Comparison of ENCODE assay signal across 33 cellular contexts in the genomic region with DNA sequence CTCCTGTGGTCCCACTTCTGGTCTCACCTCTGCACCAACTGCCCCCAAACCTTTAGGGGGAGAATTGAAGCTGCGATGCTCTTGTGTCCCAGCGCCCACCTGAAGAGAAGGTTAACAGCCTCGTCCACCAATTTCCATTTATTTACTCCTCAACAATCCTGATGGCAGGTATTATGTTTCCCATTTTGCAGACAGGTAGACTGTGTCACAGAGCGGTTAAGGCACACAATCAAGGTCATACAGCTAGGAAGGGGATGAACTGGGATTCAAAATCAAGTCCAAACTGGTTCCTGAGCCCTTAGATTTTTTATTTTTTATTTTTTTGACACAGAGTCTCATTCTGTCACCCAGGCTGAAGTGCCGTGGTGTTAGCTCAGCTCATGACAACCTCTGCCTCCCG. TPM values are rescaled to one million over a fixed set of nuclear protein-coding genes. Genes with fewer than 3 reads are reported as not detected.
DNase-seq lines count a peak whose midpoint lies in the region; ATAC-seq, FAIRE-seq and TF ChIP-seq lines count a peak whose summit lies in the region.
"Had no signal": no experiment of that assay in that cellular context is flagged by ENCODE, and none has a peak within 500 bp of the region (broad histone marks: within the 10 kb centered on the region; RNA-seq: fewer than 3 reads in every experiment).

No MANE protein-coding gene starts in this region.

- TF ChIP-seq POLR2A in HepG2 (IDR thresholded peaks at IDR 0.05; ENCODE audit: insufficient read depth in 1 of 2, low read depth in 2 of 2, low read length in 2 of 2) (no peak), right lobe of liver (IDR thresholded peaks at IDR 0.05) (no peak)

- H3K27ac Mint-ChIP-seq in astrocyte (ENCODE audit: unreplicated experiment) = peak overlapping the region; percentile 41
- H3K27ac Mint-ChIP-seq in neural progenitor cell = peak overlapping the region; percentile 53
- no peak overlapping the region for H3K27ac Mint-ChIP-seq in activated CD8-positive, alpha-beta T cell treated with anti-CD3 and anti-CD28 coated beads for 36 hours
- H3K27ac Mint-ChIP-seq: CD4-positive, alpha-beta memory T cell; CD4-positive, CD25-positive, alpha-beta regulatory T cell had no signal

- H3K4me1 ChIP-seq in HepG2 (ENCODE audit: insufficient read depth, low read length) = no peaks in the 10 kb centered on the region
- H3K4me1 ChIP-seq in right lobe of liver = no peaks in the 10 kb centered on the region
- H3K4me1 ChIP-seq in astrocyte (ENCODE audit: insufficient read depth, low read length) = no peaks in the 10 kb centered on the region
- H3K4me1 ChIP-seq in neural progenitor cell = no peaks in the 10 kb centered on the region
- H3K4me1 ChIP-seq: BE2C had no signal

- H3K27ac ChIP-seq in HepG2 (ENCODE audit: extremely low read length, insufficient read depth, low read length) (no peak overlapping the region), right lobe of liver (no peak overlapping the region), astrocyte (ENCODE audit: low read depth, low read length) (no peak overlapping the region), neural progenitor cell (no peak overlapping the region)
- H3K27ac ChIP-seq: BLaER1 had no signal

- H3K4me1 Mint-ChIP-seq in astrocyte (ENCODE audit: low read depth, unreplicated experiment) = no peaks in the 10 kb centered on the region
- H3K4me1 Mint-ChIP-seq in neural progenitor cell = no peaks in the 10 kb centered on the region
- peaks cover 9% of the 10 kb centered on the region for H3K4me1 Mint-ChIP-seq in activated CD8-positive, alpha-beta T cell treated with anti-CD3 and anti-CD28 coated beads for 36 hours (ENCODE audit: low read depth)

- H3F3A ChIP-seq in neural progenitor cell (ENCODE audit: low read depth) = peaks cover 5% of the 10 kb centered on the region

- no peak overlapping the region for H3K9ac ChIP-seq in HepG2 (ENCODE audit: insufficient read depth, low read depth, low read length)
- no peak overlapping the region for H3K9ac ChIP-seq in astrocyte (ENCODE audit: low read length)
- H3K9ac ChIP-seq in neural progenitor cell = no peak overlapping the region
- H3K9ac ChIP-seq: BLaER1 had no signal

- TF ChIP-seq RAD21 in HepG2 (CRISPR knock-in tag; IDR thresholded peaks at IDR 0.05) = no peak

- H3K4me2 ChIP-seq in HepG2 (ENCODE audit: low read depth, low read length) = no peak overlapping the region
- H3K4me2 ChIP-seq in astrocyte (ENCODE audit: low read length) = no peak overlapping the region
- no peak overlapping the region for H3K4me2 ChIP-seq in neural progenitor cell
- H3K4me2 ChIP-seq: BLaER1 had no signal

- H4K20me1 ChIP-seq in HepG2 (ENCODE audit: insufficient read depth, low read length) (no peaks in the 10 kb centered on the region), astrocyte (ENCODE audit: insufficient read depth, low read length) (no peaks in the 10 kb centered on the region), neural progenitor cell (ENCODE audit: low read depth) (no peaks in the 10 kb centered on the region)
- H4K20me1 ChIP-seq: BLaER1 had no signal

- H3K27me3 ChIP-seq in HepG2 (ENCODE audit: control insufficient read depth in 1 of 2, insufficient read depth in 2 of 2, low read length in 2 of 2) (no peaks in the 10 kb centered on the region), right lobe of liver (no peaks in the 10 kb centered on the region), astrocyte (ENCODE audit: insufficient read depth, low read length) (peaks cover 2% of the 10 kb centered on the region), neural progenitor cell (peaks cover under 1% of the 10 kb centered on the region)
- H3K27me3 ChIP-seq: BE2C, BLaER1 had no signal

- H3K4me3 Mint-ChIP-seq in astrocyte (ENCODE audit: unreplicated experiment) (no peak overlapping the region), neural progenitor cell (no peak overlapping the region)
- no peak overlapping the region for H3K4me3 Mint-ChIP-seq in activated CD8-positive, alpha-beta T cell treated with anti-CD3 and anti-CD28 coated beads for 36 hours
- H3K4me3 Mint-ChIP-seq: CD14-positive monocyte; CD8-positive, alpha-beta memory T cell had no signal

- H3K36me3 Mint-ChIP-seq in astrocyte (ENCODE audit: low read depth, unreplicated experiment) (peaks cover 22% of the 10 kb centered on the region), neural progenitor cell (peaks cover 16% of the 10 kb centered on the region)
- peaks cover 30% of the 10 kb centered on the region for H3K36me3 Mint-ChIP-seq in activated CD8-positive, alpha-beta T cell treated with anti-CD3 and anti-CD28 coated beads for 36 hours (ENCODE audit: low read depth)

- H3K79me2 ChIP-seq in HepG2 (ENCODE audit: insufficient read depth, low read length) (no peaks in the 10 kb centered on the region), astrocyte (ENCODE audit: insufficient read depth, low read length) (no peaks in the 10 kb centered on the region), neural progenitor cell (ENCODE audit: low read depth) (no peaks in the 10 kb centered on the region)

- no peaks in the 10 kb centered on the region for H3K27me3 Mint-ChIP-seq in astrocyte (ENCODE audit: low read depth, unreplicated experiment)
- peaks cover 24% of the 10 kb centered on the region for H3K27me3 Mint-ChIP-seq in neural progenitor cell (ENCODE audit: insufficient read depth, low read depth)
- no peaks in the 10 kb centered on the region for H3K27me3 Mint-ChIP-seq in activated CD8-positive, alpha-beta T cell treated with anti-CD3 and anti-CD28 coated beads for 36 hours
- H3K27me3 Mint-ChIP-seq: CD4-positive, alpha-beta memory T cell; CD4-positive, CD25-positive, alpha-beta regulatory T cell had no signal

- H3K36me3 ChIP-seq in HepG2 (replicated peaks in 1 of 2; ENCODE audit: control insufficient read depth in 1 of 2, insufficient read depth in 2 of 2, low read length in 2 of 2) = no peaks in the 10 kb centered on the region
- H3K36me3 ChIP-seq in right lobe of liver = peaks cover 0 to 5% (median 0%) of the 10 kb centered on the region in 4 donors
- H3K36me3 ChIP-seq in astrocyte (ENCODE audit: insufficient read depth, low read length) = no peaks in the 10 kb centered on the region
- H3K36me3 ChIP-seq in neural progenitor cell = no peaks in the 10 kb centered on the region

- POLR2A ChIA-PET in HepG2 (lab: Yijun Ruan, JAX) = no interaction called here
- POLR2A ChIA-PET in activated CD8-positive, alpha-beta T cell treated with anti-CD3 and anti-CD28 coated beads for 36 hours (lab: Charles Lee) = interaction anchor here (1.3 to 1.4 kb wide), 2 partner anchors 10 to 261 kb away, joined by 3 to 7 read pairs; no protein-coding TSS in a partner anchor

- no peak overlapping the region for H3K4me3 ChIP-seq in HepG2 (replicated peaks in 1 of 3; ENCODE audit: insufficient read depth in 1 of 3, low read depth in 2 of 3, low read length in 3 of 3)
- H3K4me3 ChIP-seq in right lobe of liver = no peak overlapping the region
- H3K4me3 ChIP-seq in astrocyte (ENCODE audit: insufficient read depth, low read depth, low read length) = no peak overlapping the region
- H3K4me3 ChIP-seq in neural progenitor cell = no peak overlapping the region
- H3K4me3 ChIP-seq: BLaER1, GM12878 had no signal

- TF ChIP-seq CTCF in HepG2 (CRISPR knock-in tag; IDR thresholded peaks at IDR 0.05) (no peak), right lobe of liver (IDR thresholded peaks at IDR 0.05) (no peak), astrocyte (IDR thresholded peaks at IDR 0.05; ENCODE audit: insufficient read depth, low read depth, low read length) (no peak), neural progenitor cell (IDR thresholded peaks at IDR 0.05) (no peak)
- TF ChIP-seq CTCF in activated CD8-positive, alpha-beta T cell treated with anti-CD3 and anti-CD28 coated beads for 36 hours (IDR thresholded peaks at IDR 0.05) = no peak

- DNase-seq in HepG2 (ENCODE audit: low spot score) (no peak), right lobe of liver (no peak), astrocyte (ENCODE audit: low read depth) (no peak), neural progenitor cell (ENCODE audit: low spot score) (no peak), globus pallidus (ENCODE audit: low spot score) (no peak)
- no peak for DNase-seq in activated CD8-positive, alpha-beta T cell treated with anti-CD3 and anti-CD28 coated beads for 36 hours
- DNase-seq: 8988T; ACHN; BE2C; C1 segment of cervical spinal cord; CD4-positive, alpha-beta memory T cell; CD4-positive, CD25-positive, alpha-beta regulatory T cell; COR-L47; DMS 273 treated with DMSO at 0.1 percent for 48 hours; DMS153; DMS53; DMS79; DND-41; EL; GDM1 had no signal

- intact Hi-C loops in HepG2 (cut with micrococcal nuclease; ENCODE audit: unreplicated experiment) = no loop called here
- intact Hi-C loops in right lobe of liver (cut with DNase I) = no loop called here
- intact Hi-C loops in activated CD8-positive, alpha-beta T cell treated with anti-CD3 and anti-CD28 coated beads for 36 hours (cut with micrococcal nuclease) = no loop called here

- 88% methylated on average over 6 of the region's 6 CpGs for WGBS in HepG2 (ENCODE audit: low lambda C conversion rate)
- WGBS in right lobe of liver (ENCODE audit: insufficient coverage, low coverage, low lambda C conversion rate, missing lambda C conversion rate) = 87% methylated on average over 4 of the region's 6 CpGs

- CTCF ChIA-PET in HepG2 (lab: Yijun Ruan, JAX; ENCODE audit: low intra/inter-chr PET ratio, low total read pairs) = no interaction called here
- CTCF ChIA-PET in activated CD8-positive, alpha-beta T cell treated with anti-CD3 and anti-CD28 coated beads for 36 hours (lab: Charles Lee) = interaction anchor here (1.3 kb wide), 1 partner anchor 90 kb away, joined by 3 read pairs; no protein-coding TSS in a partner anchor

- TF ChIP-seq EP300 in HepG2 (IDR thresholded peaks at IDR 0.05; ENCODE audit: low read depth in 2 of 2, low read length in 2 of 2) (no peak), HepG2 (CRISPR knock-in tag; IDR thresholded peaks at IDR 0.05; ENCODE audit: borderline replicate concordance) (no peak)

- H3K9me3 ChIP-seq in HepG2 (ENCODE audit: low read length) (no peaks in the 10 kb centered on the region), right lobe of liver (no peaks in the 10 kb centered on the region), astrocyte (ENCODE audit: insufficient read depth, low read depth, low read length) (no peaks in the 10 kb centered on the region), neural progenitor cell (ENCODE audit: low read depth) (no peaks in the 10 kb centered on the region)
- H3K9me3 ChIP-seq: BE2C had no signal

- H2AFZ ChIP-seq in HepG2 (ENCODE audit: low read length) (no peak overlapping the region), astrocyte (ENCODE audit: low read depth, low read length) (no peak overlapping the region), neural progenitor cell (replicated peaks) (no peak overlapping the region)

- no TSS peak for BruUV-seq in HepG2 (replicated peaks; lab: Mats Ljungman, UMichigan)

- FAIRE-seq in HepG2 (lab: Jason Lieb, UNC) (no peak), astrocyte (lab: Jason Lieb, UNC) (no peak)
- FAIRE-seq: A204.1, GM12878, GM12892, GM18507, GM19239 had no signal

- H3K9me3 Mint-ChIP-seq in astrocyte (ENCODE audit: unreplicated experiment) = peaks cover 5% of the 10 kb centered on the region
- H3K9me3 Mint-ChIP-seq in neural progenitor cell = peaks cover 6% of the 10 kb centered on the region
- H3K9me3 Mint-ChIP-seq in activated CD8-positive, alpha-beta T cell treated with anti-CD3 and anti-CD28 coated beads for 36 hours = peaks cover 7% of the 10 kb centered on the region
- H3K9me3 Mint-ChIP-seq: CD8-positive, alpha-beta memory T cell had no signal

- ATAC-seq in HepG2 (no peak), right lobe of liver (no peak), GM18870 (IDR thresholded peaks at IDR 0.05; ENCODE audit: unreplicated experiment) (no peak)
- no peak for ATAC-seq in activated CD8-positive, alpha-beta T cell treated with anti-CD3 and anti-CD28 coated beads for 36 hours
- ATAC-seq: GM12878 had no signal

- in situ Hi-C loops in HepG2 (cut with HindIII; ENCODE audit: extremely low pct_ligation_motif_present, low pct_unique_long_range_greater_than_20kb) = no loop called here

RNA-seq across cellular contexts. Expression of gene DNASE2, which starts 6.2 kb away (rescaled TPM):
- total RNA-seq in HepG2 (2016; rRNA removed; fragmentation: Illumina TruSeq; extraction: Trizol) = 3.4 and 7.5 TPM in 2 replicates
- total RNA-seq in HepG2 (2016; cell fraction: cytosol; rRNA removed; fragmentation: Illumina TruSeq; extraction: Trizol; ENCODE audit: low read depth) = 1.7 TPM in 2 replicates
- 3.7 and 7.7 TPM in 2 replicates for total RNA-seq in HepG2 (2016; cell fraction: insoluble cytoplasmic fraction; rRNA removed; fragmentation: Illumina TruSeq; extraction: Trizol)
- 2.8 and 3.4 TPM in 2 replicates for total RNA-seq in HepG2 (2016; cell fraction: membrane; rRNA removed; fragmentation: Illumina TruSeq; extraction: Trizol)
- total RNA-seq in HepG2 (2016; cell fraction: nucleus; rRNA removed; fragmentation: Illumina TruSeq; extraction: Trizol) = 5.1 and 7.3 TPM in 2 replicates
- 16.2 and 19.0 TPM in 2 replicates for polyA plus RNA-seq in HepG2 (2011; rRNA removed)
- polyA plus RNA-seq in HepG2 (2011; cell fraction: cytosol; rRNA removed) = 15.9 and 21.4 TPM in 2 replicates
- polyA plus RNA-seq in HepG2 (2011; cell fraction: nucleus; rRNA removed) = 3.6 and 3.7 TPM in 2 replicates
- polyA plus RNA-seq in HepG2 (2012) = 4.7 and 9.6 TPM in 2 replicates
- polyA plus RNA-seq in HepG2 (2016; cell fraction: cytosol; fragmentation: Illumina TruSeq; extraction: Trizol; ENCODE audit: low read depth) = 1.6 and 2.0 TPM in 2 replicates
- 3.1 and 4.3 TPM in 2 replicates for polyA plus RNA-seq in HepG2 (2016; cell fraction: insoluble cytoplasmic fraction; fragmentation: Illumina TruSeq; extraction: Trizol; ENCODE audit: low read depth)
- 2.1 and 2.2 TPM in 2 replicates for polyA plus RNA-seq in HepG2 (2016; cell fraction: membrane; fragmentation: Illumina TruSeq; extraction: Trizol; ENCODE audit: low read depth)
- 13.1 and 14.9 TPM in 2 replicates for polyA plus RNA-seq in HepG2 (2016; cell fraction: nucleus; fragmentation: Illumina TruSeq; extraction: Trizol; ENCODE audit: insufficient read depth, low read depth)
- polyA minus RNA-seq in HepG2 (2011; rRNA and poly(A)+ RNA removed; ENCODE audit: low replicate concordance) = 20.7 and 57.6 TPM in 2 replicates
- 6.6 and 11.3 TPM in 2 replicates for polyA minus RNA-seq in HepG2 (2011; cell fraction: cytosol; rRNA and poly(A)+ RNA removed)
- polyA minus RNA-seq in HepG2 (2011; cell fraction: nucleus; rRNA and poly(A)+ RNA removed) = 1.8 and 3.6 TPM in 2 replicates
- total RNA-seq in right lobe of liver = 10 to 100 TPM; 18.2 to 36.3 (median 26.8) TPM
- 33.1 and 37.8 TPM in 2 replicates for total RNA-seq in astrocyte
- total RNA-seq in neural progenitor cell (ENCODE audit: low replicate concordance) = 8.7 and 16.5 TPM in 2 replicates
- total RNA-seq in activated CD8-positive, alpha-beta T cell treated with anti-CD3 and anti-CD28 coated beads for 36 hours = 10 to 100 TPM; 22.3 to 26.1 TPM

RNA-seq across cellular contexts. Expression of gene KLF1, which starts 11.9 kb away (rescaled TPM):
- total RNA-seq in HepG2 (2016; rRNA removed; fragmentation: Illumina TruSeq; extraction: Trizol) (not detected in 2 replicates), right lobe of liver (1 to 10 TPM in 1 of 6 experiments, under 1 TPM in 2, not detected in 3; 0.32 to 1.7 (median 0.44) TPM), astrocyte (0.17 TPM in 1 of 2 replicates, not detected in the other), neural progenitor cell (ENCODE audit: low replicate concordance) (0.43 and 0.64 TPM in 2 replicates)
- not detected in 2 replicates for total RNA-seq in HepG2 (2016; cell fraction: cytosol; rRNA removed; fragmentation: Illumina TruSeq; extraction: Trizol; ENCODE audit: low read depth)
- 0.06 TPM in 1 of 2 replicates, not detected in the other for total RNA-seq in HepG2 (2016; cell fraction: insoluble cytoplasmic fraction; rRNA removed; fragmentation: Illumina TruSeq; extraction: Trizol)
- 0.10 TPM in 1 of 2 replicates, not detected in the other for total RNA-seq in HepG2 (2016; cell fraction: membrane; rRNA removed; fragmentation: Illumina TruSeq; extraction: Trizol)
- total RNA-seq in HepG2 (2016; cell fraction: nucleus; rRNA removed; fragmentation: Illumina TruSeq; extraction: Trizol) = not detected in 2 replicates
- polyA plus RNA-seq in HepG2 (2011; rRNA removed) = not detected in 2 replicates
- polyA plus RNA-seq in HepG2 (2011; cell fraction: cytosol; rRNA removed) = 0.05 TPM in 1 of 2 replicates, not detected in the other
- not detected in 2 replicates for polyA plus RNA-seq in HepG2 (2011; cell fraction: nucleus; rRNA removed)
- not detected in 2 replicates for polyA plus RNA-seq in HepG2 (2012)
- not detected in 2 replicates for polyA plus RNA-seq in HepG2 (2016; cell fraction: cytosol; fragmentation: Illumina TruSeq; extraction: Trizol; ENCODE audit: low read depth)
- polyA plus RNA-seq in HepG2 (2016; cell fraction: insoluble cytoplasmic fraction; fragmentation: Illumina TruSeq; extraction: Trizol; ENCODE audit: low read depth) = not detected in 2 replicates
- polyA plus RNA-seq in HepG2 (2016; cell fraction: membrane; fragmentation: Illumina TruSeq; extraction: Trizol; ENCODE audit: low read depth) = not detected in 2 replicates
- not detected in 2 replicates for polyA plus RNA-seq in HepG2 (2016; cell fraction: nucleus; fragmentation: Illumina TruSeq; extraction: Trizol; ENCODE audit: insufficient read depth, low read depth)
- 0.12 TPM in 1 of 2 replicates, not detected in the other for polyA minus RNA-seq in HepG2 (2011; rRNA and poly(A)+ RNA removed; ENCODE audit: low replicate concordance)
- polyA minus RNA-seq in HepG2 (2011; cell fraction: cytosol; rRNA and poly(A)+ RNA removed) = not detected in 2 replicates
- polyA minus RNA-seq in HepG2 (2011; cell fraction: nucleus; rRNA and poly(A)+ RNA removed) = not detected in 2 replicates
- total RNA-seq in activated CD8-positive, alpha-beta T cell treated with anti-CD3 and anti-CD28 coated beads for 36 hours = under 1 TPM; 0.32 to 0.38 TPM
- total RNA-seq: CD4-positive, alpha-beta memory T cell; CD4-positive, CD25-positive, alpha-beta regulatory T cell; Daoy; G401 had no signal
- polyA plus RNA-seq: AG04450; CD4-positive, alpha-beta memory T cell; CD8-positive, alpha-beta memory T cell had no signal

RNA-seq across cellular contexts. Expression of gene GCDH, which starts 15.9 kb away (rescaled TPM):
- total RNA-seq in HepG2 (2016; rRNA removed; fragmentation: Illumina TruSeq; extraction: Trizol) (35.0 and 38.0 TPM in 2 replicates), right lobe of liver (100 to 1,000 TPM in 1 of 6 experiments, 10 to 100 TPM in 5; 42.2 to 119 (median 59.5) TPM), astrocyte (15.5 and 17.5 TPM in 2 replicates), neural progenitor cell (ENCODE audit: low replicate concordance) (39.5 and 75.0 TPM in 2 replicates)
- total RNA-seq in HepG2 (2016; cell fraction: cytosol; rRNA removed; fragmentation: Illumina TruSeq; extraction: Trizol; ENCODE audit: low read depth) = 6.4 and 7.1 TPM in 2 replicates
- total RNA-seq in HepG2 (2016; cell fraction: insoluble cytoplasmic fraction; rRNA removed; fragmentation: Illumina TruSeq; extraction: Trizol) = 32.3 and 35.4 TPM in 2 replicates
- total RNA-seq in HepG2 (2016; cell fraction: membrane; rRNA removed; fragmentation: Illumina TruSeq; extraction: Trizol) = 8.5 and 8.8 TPM in 2 replicates
- 27.9 and 29.6 TPM in 2 replicates for total RNA-seq in HepG2 (2016; cell fraction: nucleus; rRNA removed; fragmentation: Illumina TruSeq; extraction: Trizol)
- polyA plus RNA-seq in HepG2 (2011; rRNA removed) = 15.1 and 16.4 TPM in 2 replicates
- polyA plus RNA-seq in HepG2 (2011; cell fraction: cytosol; rRNA removed) = 20.4 and 29.2 TPM in 2 replicates
- 66.4 and 76.8 TPM in 2 replicates for polyA plus RNA-seq in HepG2 (2011; cell fraction: nucleus; rRNA removed)
- polyA plus RNA-seq in HepG2 (2012) = 12.5 and 15.0 TPM in 2 replicates
- polyA plus RNA-seq in HepG2 (2016; cell fraction: cytosol; fragmentation: Illumina TruSeq; extraction: Trizol; ENCODE audit: low read depth) = 4.3 and 4.6 TPM in 2 replicates
- 30.7 and 35.1 TPM in 2 replicates for polyA plus RNA-seq in HepG2 (2016; cell fraction: insoluble cytoplasmic fraction; fragmentation: Illumina TruSeq; extraction: Trizol; ENCODE audit: low read depth)
- polyA plus RNA-seq in HepG2 (2016; cell fraction: membrane; fragmentation: Illumina TruSeq; extraction: Trizol; ENCODE audit: low read depth) = 6.1 and 7.3 TPM in 2 replicates
- 59.5 and 61.0 TPM in 2 replicates for polyA plus RNA-seq in HepG2 (2016; cell fraction: nucleus; fragmentation: Illumina TruSeq; extraction: Trizol; ENCODE audit: insufficient read depth, low read depth)
- polyA minus RNA-seq in HepG2 (2011; rRNA and poly(A)+ RNA removed; ENCODE audit: low replicate concordance) = 19.4 and 29.1 TPM in 2 replicates
- polyA minus RNA-seq in HepG2 (2011; cell fraction: cytosol; rRNA and poly(A)+ RNA removed) = 9.4 TPM in 2 replicates
- polyA minus RNA-seq in HepG2 (2011; cell fraction: nucleus; rRNA and poly(A)+ RNA removed) = 18.4 and 21.8 TPM in 2 replicates
- total RNA-seq in activated CD8-positive, alpha-beta T cell treated with anti-CD3 and anti-CD28 coated beads for 36 hours = 10 to 100 TPM; 37.5 to 43.8 TPM

RNA-seq across cellular contexts. Expression of gene MAST1, which starts 36.8 kb away (rescaled TPM):
- total RNA-seq in HepG2 (2016; rRNA removed; fragmentation: Illumina TruSeq; extraction: Trizol) (0.27 and 0.73 TPM in 2 replicates), right lobe of liver (under 1 TPM in 4 of 6 experiments, not detected in 2; 0.06 to 0.49 (median 0.34) TPM), astrocyte (5.4 and 6.3 TPM in 2 replicates), neural progenitor cell (ENCODE audit: low replicate concordance) (8.3 and 13.3 TPM in 2 replicates)
- 1.2 and 1.3 TPM in 2 replicates for total RNA-seq in HepG2 (2016; cell fraction: cytosol; rRNA removed; fragmentation: Illumina TruSeq; extraction: Trizol; ENCODE audit: low read depth)
- total RNA-seq in HepG2 (2016; cell fraction: insoluble cytoplasmic fraction; rRNA removed; fragmentation: Illumina TruSeq; extraction: Trizol) = 1.1 and 1.5 TPM in 2 replicates
- 1.4 and 1.8 TPM in 2 replicates for total RNA-seq in HepG2 (2016; cell fraction: membrane; rRNA removed; fragmentation: Illumina TruSeq; extraction: Trizol)
- total RNA-seq in HepG2 (2016; cell fraction: nucleus; rRNA removed; fragmentation: Illumina TruSeq; extraction: Trizol) = 1.3 and 1.9 TPM in 2 replicates
- 4.7 and 5.6 TPM in 2 replicates for polyA plus RNA-seq in HepG2 (2011; rRNA removed)
- 2.8 and 3.5 TPM in 2 replicates for polyA plus RNA-seq in HepG2 (2011; cell fraction: cytosol; rRNA removed)
- polyA plus RNA-seq in HepG2 (2011; cell fraction: nucleus; rRNA removed) = 27.4 and 28.9 TPM in 2 replicates
- polyA plus RNA-seq in HepG2 (2012) = 4.1 and 5.1 TPM in 2 replicates
- polyA plus RNA-seq in HepG2 (2016; cell fraction: cytosol; fragmentation: Illumina TruSeq; extraction: Trizol; ENCODE audit: low read depth) = 3.5 and 3.6 TPM in 2 replicates
- polyA plus RNA-seq in HepG2 (2016; cell fraction: insoluble cytoplasmic fraction; fragmentation: Illumina TruSeq; extraction: Trizol; ENCODE audit: low read depth) = 1.2 and 1.3 TPM in 2 replicates
- polyA plus RNA-seq in HepG2 (2016; cell fraction: membrane; fragmentation: Illumina TruSeq; extraction: Trizol; ENCODE audit: low read depth) = 3.2 and 3.3 TPM in 2 replicates
- polyA plus RNA-seq in HepG2 (2016; cell fraction: nucleus; fragmentation: Illumina TruSeq; extraction: Trizol; ENCODE audit: insufficient read depth, low read depth) = 3.9 and 5.3 TPM in 2 replicates
- 2.4 and 8.0 TPM in 2 replicates for polyA minus RNA-seq in HepG2 (2011; rRNA and poly(A)+ RNA removed; ENCODE audit: low replicate concordance)
- 1.8 and 2.2 TPM in 2 replicates for polyA minus RNA-seq in HepG2 (2011; cell fraction: cytosol; rRNA and poly(A)+ RNA removed)
- polyA minus RNA-seq in HepG2 (2011; cell fraction: nucleus; rRNA and poly(A)+ RNA removed) = 2.4 and 2.7 TPM in 2 replicates
- 1 to 10 TPM; 2.4 to 3.0 TPM for total RNA-seq in activated CD8-positive, alpha-beta T cell treated with anti-CD3 and anti-CD28 coated beads for 36 hours
- total RNA-seq: CD4-positive, alpha-beta memory T cell had no signal

RNA-seq across cellular contexts. Expression of gene RTBDN, which starts 40.7 kb away (rescaled TPM):
- total RNA-seq in HepG2 (2016; rRNA removed; fragmentation: Illumina TruSeq; extraction: Trizol) (0.27 TPM in 1 of 2 replicates, not detected in the other), right lobe of liver (not detected), astrocyte (not detected in 2 replicates), neural progenitor cell (ENCODE audit: low replicate concordance) (0.19 TPM in 1 of 2 replicates, not detected in the other)
- total RNA-seq in HepG2 (2016; cell fraction: cytosol; rRNA removed; fragmentation: Illumina TruSeq; extraction: Trizol; ENCODE audit: low read depth) = not detected in 2 replicates
- total RNA-seq in HepG2 (2016; cell fraction: insoluble cytoplasmic fraction; rRNA removed; fragmentation: Illumina TruSeq; extraction: Trizol) = 0.17 TPM in 1 of 2 replicates, not detected in the other
- total RNA-seq in HepG2 (2016; cell fraction: membrane; rRNA removed; fragmentation: Illumina TruSeq; extraction: Trizol) = not detected in 2 replicates
- total RNA-seq in HepG2 (2016; cell fraction: nucleus; rRNA removed; fragmentation: Illumina TruSeq; extraction: Trizol) = not detected in 2 replicates
- polyA plus RNA-seq in HepG2 (2011; rRNA removed) = 0.35 and 0.48 TPM in 2 replicates
- 0.52 and 0.71 TPM in 2 replicates for polyA plus RNA-seq in HepG2 (2011; cell fraction: cytosol; rRNA removed)
- polyA plus RNA-seq in HepG2 (2011; cell fraction: nucleus; rRNA removed) = 0.57 and 0.59 TPM in 2 replicates
- 1.1 and 1.8 TPM in 2 replicates for polyA plus RNA-seq in HepG2 (2012)
- 0.18 TPM in 1 of 2 replicates, not detected in the other for polyA plus RNA-seq in HepG2 (2016; cell fraction: cytosol; fragmentation: Illumina TruSeq; extraction: Trizol; ENCODE audit: low read depth)
- not detected in 2 replicates for polyA plus RNA-seq in HepG2 (2016; cell fraction: insoluble cytoplasmic fraction; fragmentation: Illumina TruSeq; extraction: Trizol; ENCODE audit: low read depth)
- polyA plus RNA-seq in HepG2 (2016; cell fraction: membrane; fragmentation: Illumina TruSeq; extraction: Trizol; ENCODE audit: low read depth) = 0.15 TPM in 1 of 2 replicates, not detected in the other
- 0.49 TPM in 1 of 2 replicates, not detected in the other for polyA plus RNA-seq in HepG2 (2016; cell fraction: nucleus; fragmentation: Illumina TruSeq; extraction: Trizol; ENCODE audit: insufficient read depth, low read depth)
- polyA minus RNA-seq in HepG2 (2011; rRNA and poly(A)+ RNA removed; ENCODE audit: low replicate concordance) = 0.12 and 0.44 TPM in 2 replicates
- polyA minus RNA-seq in HepG2 (2011; cell fraction: cytosol; rRNA and poly(A)+ RNA removed) = not detected in 2 replicates
- not detected in 2 replicates for polyA minus RNA-seq in HepG2 (2011; cell fraction: nucleus; rRNA and poly(A)+ RNA removed)
- not detected for total RNA-seq in activated CD8-positive, alpha-beta T cell treated with anti-CD3 and anti-CD28 coated beads for 36 hours
- total RNA-seq: A673; CD4-positive, alpha-beta memory T cell; CD4-positive, CD25-positive, alpha-beta regulatory T cell; CD8-positive, alpha-beta memory T cell; Daoy had no signal
- polyA plus RNA-seq: AG04450; CD14-positive monocyte; CD4-positive, alpha-beta memory T cell; CD4-positive, CD25-positive, alpha-beta regulatory T cell; CD8-positive, alpha-beta memory T cell; GM12878 had no signal
